Comparison of ENCODE assay signal across 24 cellular contexts in genomic region chrX:37692918-37693317, GRCh38. TPM values are rescaled to one million over a fixed set of nuclear protein-coding genes. Genes with fewer than 3 reads are reported as not detected.
DNase-seq lines count a peak whose midpoint lies in the region; ATAC-seq, FAIRE-seq and TF ChIP-seq lines count a peak whose summit lies in the region.
"Had no signal": no experiment of that assay in that cellular context is flagged by ENCODE, and none has a peak within 500 bp of the region (broad histone marks: within the 10 kb centered on the region; RNA-seq: fewer than 3 reads in every experiment).

No MANE protein-coding gene starts in this region.

- no peak for TF ChIP-seq CTCF in A549 (IDR thresholded peaks at IDR 0.05)
- no peak for TF ChIP-seq CTCF in K562 (IDR thresholded peaks at IDR 0.05 in 2 of 3, conservative IDR thresholded peaks at IDR 0.05 in 1 of 3; ENCODE audit: insufficient read depth in 2 of 3, low read depth in 1 of 3, low read length in 3 of 3)

- intact Hi-C loops in K562 (cut with micrococcal nuclease): no loop called here

- TF ChIP-seq RAD21 in A549 (conservative IDR thresholded peaks at IDR 0.05 in 1 of 2, IDR thresholded peaks at IDR 0.05 in 1 of 2) (no peak), K562 (CRISPR knock-in tag; conservative IDR thresholded peaks at IDR 0.05 in 1 of 2, IDR thresholded peaks at IDR 0.05 in 1 of 2) (no peak)

- H2AFZ ChIP-seq in K562 (ENCODE audit: low read depth, low read length): no peak overlapping the region

- no peak for TF ChIP-seq EP300 in A549 (IDR thresholded peaks at IDR 0.05)
- TF ChIP-seq EP300 in K562 (IDR thresholded peaks at IDR 0.05; ENCODE audit: low read length): no peak

- H3K4me1 ChIP-seq in A549 (no peaks in the 10 kb centered on the region), K562 (replicated peaks in 1 of 2; ENCODE audit: control insufficient read depth in 2 of 2, insufficient read depth in 2 of 2, low read length in 2 of 2) (peaks cover 0 to 16% of the 10 kb centered on the region in 2 experiments; a peak in 2 of 5 replicates)

- FAIRE-seq in A549 (lab: Jason Lieb, UNC) (peak; percentile 13), K562 (lab: Jason Lieb, UNC) (no peak)
- FAIRE-seq: D721Med, G401.6, H54 had no signal

- no peak overlapping the region for H3K4me3 ChIP-seq in A549
- H3K4me3 ChIP-seq in K562: no peak overlapping the region
- H3K4me3 ChIP-seq: BLaER1, MG63 had no signal

- H3K36me3 ChIP-seq in K562 (ENCODE audit: control insufficient read depth, insufficient read depth, low read length): peaks cover 19% of the 10 kb centered on the region
- H3K36me3 ChIP-seq: BLaER1, MG63 had no signal

- BruUV-seq in K562 (replicated peaks; lab: Mats Ljungman, UMichigan): no TSS peak

- H3K9me1 ChIP-seq in K562 (ENCODE audit: control insufficient read depth, insufficient read depth, low read length): no peaks in the 10 kb centered on the region

- no peak overlapping the region for H3K27ac ChIP-seq in A549
- H3K27ac ChIP-seq in K562 (ENCODE audit: extremely low read depth, low read depth, low read length): no peak overlapping the region
- H3K27ac ChIP-seq: BLaER1, HL-60, RWPE1 had no signal

- H3K9me3 ChIP-seq in A549 (no peaks in the 10 kb centered on the region), K562 (replicated peaks; ENCODE audit: control insufficient read depth, insufficient read depth, low read depth, low read length) (no peaks in the 10 kb centered on the region)
- H3K9me3 ChIP-seq: BLaER1, MG63 had no signal

- in situ Hi-C loops in K562 (cut with MboI): no loop called here

- WGBS in A549 (ENCODE audit: missing lambda C conversion rate): 88% methylated on average over 3 of the region's 3 CpGs
- 72% methylated on average over 3 of the region's 3 CpGs for WGBS in K562 (ENCODE audit: insufficient coverage, low coverage, missing lambda C conversion rate)

- ATAC-seq in A549 (no peak), K562 (no peak)
- ATAC-seq: Panc1 had no signal

- CTCF ChIA-PET in A549 (lab: Yijun Ruan, JAX) (no interaction called here), K562 (lab: Yijun Ruan, JAX; ENCODE audit: low intra/inter-chr PET ratio) (no interaction called here)

- POLR2A ChIA-PET in A549 (lab: Yijun Ruan, JAX): no interaction called here
- POLR2A ChIA-PET in K562 (lab: Yijun Ruan, JAX): no interaction called here

- H3K4me2 ChIP-seq in A549: no peak overlapping the region
- H3K4me2 ChIP-seq in K562 (ENCODE audit: insufficient read depth, low read length): no peak overlapping the region
- H3K4me2 ChIP-seq: BLaER1 had no signal

- TF ChIP-seq POLR2A in A549 (IDR thresholded peaks at IDR 0.05; ENCODE audit: low read length) (no peak), K562 (conservative IDR thresholded peaks at IDR 0.05) (no peak)

- DNase-seq in A549 (ENCODE audit: low read depth in 1 of 2, low spot score in 1 of 2): no peak
- peak; percentile 22 for DNase-seq in M059J (ENCODE audit: low read depth)
- DNase-seq in K562 (ENCODE audit: extremely low read depth in 1 of 4, low spot score in 3 of 4): no peak
- peak; percentile 17 for DNase-seq in iris pigment epithelial cell (ENCODE audit: low read depth)
- no peak for DNase-seq in activated CD4-positive, alpha-beta T cell treated with anti-CD3 and anti-CD28 coated beads for 1 hour
- no peak for DNase-seq in activated CD4-positive, alpha-beta T cell treated with anti-CD3 and anti-CD28 coated beads for 4 hours
- no peak for DNase-seq in activated CD4-positive, CD25-positive, alpha-beta regulatory T cell (lab: John Stamatoyannopoulos, UW)
- no peak for DNase-seq in UCSD-AML1 (lab: John Stamatoyannopoulos, UW; ENCODE audit: unreplicated experiment)
- DNase-seq: 8988T; CD4-positive, CD25-positive, alpha-beta regulatory T cell; DMS53; Kasumi-1; MG63; NCI-H1694; NCI-H2029 treated with DMSO at 0.1 percent for 48 hours; NCI-H526 treated with DMSO at 0.1 percent for 48 hours; SHP77 had no signal

- H4K20me1 ChIP-seq in K562 (replicated peaks; ENCODE audit: control insufficient read depth, insufficient read depth, low read length): no peaks in the 10 kb centered on the region
- H4K20me1 ChIP-seq: BLaER1 had no signal

- H3K79me2 ChIP-seq in K562 (ENCODE audit: control insufficient read depth, insufficient read depth, low read length): peaks cover 49% of the 10 kb centered on the region

- no peaks in the 10 kb centered on the region for H3K27me3 ChIP-seq in K562 (ENCODE audit: control insufficient read depth in 2 of 2, insufficient read depth in 2 of 2, low read length in 2 of 2)
- H3K27me3 ChIP-seq: BLaER1, MG63 had no signal

- no peak overlapping the region for H3K9ac ChIP-seq in K562 (ENCODE audit: insufficient read depth in 1 of 2, low read depth in 2 of 2, low read length in 2 of 2)
- H3K9ac ChIP-seq: BLaER1 had no signal

TF ChIP-seq in A549, 52 proteins besides CTCF, POLR2A, EP300 and RAD21:
- TF ChIP-seq SREBF2 (IDR thresholded peaks at IDR 0.05) (no peak), CHD2 (IDR thresholded peaks at IDR 0.05; ENCODE audit: low read length, partially characterized antibody) (no peak), HDAC2 (IDR thresholded peaks at IDR 0.05) (no peak), EHF (CRISPR knock-in tag; IDR thresholded peaks at IDR 0.05) (no peak), KDM1A (IDR thresholded peaks at IDR 0.05; ENCODE audit: low read depth) (no peak), SMC3 (IDR thresholded peaks at IDR 0.05) (no peak), HOXB13 (CRISPR knock-in tag; IDR thresholded peaks at IDR 0.05; ENCODE audit: low read depth) (no peak)

TF ChIP-seq in K562, 482 proteins besides CTCF, POLR2A, EP300 and RAD21:
- TF ChIP-seq EGR1 (conservative IDR thresholded peaks at IDR 0.05): 0 out of 2 replicates have a peak, but pooled peaks have one; percentile 14
- TF ChIP-seq ZNF395 (CRISPR knock-in tag; IDR thresholded peaks at IDR 0.05): no peak
- TF ChIP-seq PRPF4 (IDR thresholded peaks at IDR 0.05; ENCODE audit: insufficient read depth, low read depth, low read length, poor library complexity, severe bottlenecking): no peak

RNA-seq across cellular contexts. Expression of gene XK, which starts 7.3 kb away (rescaled TPM):
- polyA plus RNA-seq in A549 (2011; rRNA removed) (1.1 and 1.2 TPM in 2 replicates), A549 (2017; fragmentation: RNase III; extraction: RNeasy Plus Mini Kit Qiagen cat#74134 plus additional on column Dnase treatment) (0.32 to 0.47 TPM (median 0.34 TPM) in 3 replicates), K562 (2011; rRNA removed) (19.2 and 21.6 TPM in 2 replicates), K562 (2014; fragmentation: Illumina TruSeq; extraction: Trizol) (12.6 and 14.4 TPM in 2 replicates), K562 (2014; fragmentation: Nextera tagmentation; extraction: Ambion mirVana) (1 to 10 TPM; 4.0 to 6.0 TPM), K562 (2014; rRNA removed) (7.8 and 11.7 TPM in 2 replicates)
- polyA plus RNA-seq in A549 (2012; cell fraction: cytosol; rRNA removed): 0.25 and 0.30 TPM in 2 replicates
- 0.17 and 0.21 TPM in 2 replicates for polyA plus RNA-seq in A549 (2012; cell fraction: nucleus; rRNA removed)
- 0.78 and 1.3 TPM in 2 replicates for polyA minus RNA-seq in A549 (2011; rRNA and poly(A)+ RNA removed)
- 1.3 and 1.6 TPM in 2 replicates for total RNA-seq in M059J (2014; rRNA removed; shearing (Covaris generic))
- total RNA-seq in K562 (2011; cell fraction: chromatin; rRNA removed; ENCODE audit: low replicate concordance): 8.3 and 16.9 TPM in 2 replicates
- 10.7 and 12.9 TPM in 2 replicates for total RNA-seq in K562 (2011; cell fraction: nucleolus; rRNA removed)
- total RNA-seq in K562 (2011; cell fraction: nucleoplasm; rRNA removed): 23.0 and 39.2 TPM in 2 replicates
- total RNA-seq in K562 (2014; rRNA removed) (7.0 and 8.4 TPM in 2 replicates), K562 (2014; rRNA removed; fragmentation: Illumina TruSeq; extraction: Trizol) (16.8 and 18.3 TPM in 2 replicates), K562 (2015; rRNA removed; fragmentation: Illumina TruSeq; extraction: Trizol) (10.4 and 11.6 TPM in 2 replicates), K562 (2021) (13.7 and 14.3 TPM in 2 replicates)
- polyA plus RNA-seq in K562 (2011; cell fraction: cytosol; rRNA removed): 9.9 and 15.1 TPM in 2 replicates
- 5.5 and 7.4 TPM in 2 replicates for polyA plus RNA-seq in K562 (2011; cell fraction: nucleus; rRNA removed)
- polyA plus RNA-seq in K562 (2012): 9.0 and 13.2 TPM in 2 replicates
- 28.8 and 29.4 TPM in 2 replicates for polyA minus RNA-seq in K562 (2011; rRNA and poly(A)+ RNA removed)
- polyA minus RNA-seq in K562 (2011; cell fraction: cytosol; rRNA and poly(A)+ RNA removed): 14.0 and 15.6 TPM in 2 replicates
- 6.5 and 8.9 TPM in 2 replicates for polyA minus RNA-seq in K562 (2011; cell fraction: nucleus; rRNA and poly(A)+ RNA removed)
- polyA plus RNA-seq: CD4-positive, CD25-positive, alpha-beta regulatory T cell had no signal

Comparison
In these comparisons a context has a peak if more than half of its experiments do, and no peak if none do; other contexts are left out.
1. DNase-seq: peak in M059J (single experiment) and iris pigment epithelial cell (single experiment); none in A549 (0 of 2), K562 (0 of 4), activated CD4-positive, alpha-beta T cell treated with anti-CD3 and anti-CD28 coated beads for 1 hour (single experiment), activated CD4-positive, alpha-beta T cell treated with anti-CD3 and anti-CD28 coated beads for 4 hours (0 of 2), activated CD4-positive, CD25-positive, alpha-beta regulatory T cell (0 of 4) and UCSD-AML1 (single experiment).